Comparison of ENCODE assay signal across 21 cellular contexts in the genomic region with DNA sequence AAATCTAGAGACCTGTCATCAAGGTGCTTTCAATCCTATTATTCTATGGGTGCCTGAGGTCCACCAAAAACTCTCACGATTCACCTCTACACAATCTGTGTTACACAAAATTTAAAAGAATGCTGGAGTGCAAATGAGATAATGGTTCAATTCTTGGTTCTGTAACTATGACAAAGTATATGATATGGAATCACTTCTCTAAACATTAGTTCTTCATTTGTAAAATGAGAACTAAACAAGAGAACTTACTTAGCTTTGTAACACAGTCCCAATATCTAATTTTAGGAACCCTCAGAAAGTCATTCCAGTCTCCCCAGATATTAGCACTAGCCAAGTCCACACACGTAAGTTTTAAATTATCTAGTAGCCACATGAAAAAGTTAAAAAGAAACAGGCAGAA.
DNase-seq lines count a peak whose midpoint lies in the region; ATAC-seq and TF ChIP-seq lines count a peak whose summit lies in the region.
"Had no signal": no experiment of that assay in that cellular context is flagged by ENCODE, and none has a peak within 500 bp of the region (broad histone marks: within the 10 kb centered on the region; RNA-seq: fewer than 3 reads in every experiment).

No MANE protein-coding gene starts in this region.

- H3K4me2 ChIP-seq in KMS-11 (no peak overlapping the region), SU-DHL-6 (ENCODE audit: low read depth, low read length, poor library complexity, severe bottlenecking) (peak overlapping the region; percentile 46)
- H3K4me2 ChIP-seq: A549 had no signal

- H3K4me3 Mint-ChIP-seq in activated CD4-positive, alpha-beta T cell treated with anti-CD3 and anti-CD28 coated beads for 36 hours, result no peak overlapping the region
- H3K4me3 Mint-ChIP-seq: B cell, H9, HFFc6, T-cell had no signal

- no peaks in the 10 kb centered on the region for H3K9me2 ChIP-seq in SU-DHL-6 (replicated peaks; ENCODE audit: insufficient read depth, low read length)

- H3K9me3 Mint-ChIP-seq in activated CD4-positive, alpha-beta T cell treated with anti-CD3 and anti-CD28 coated beads for 36 hours (ENCODE audit: low read depth), result no peaks in the 10 kb centered on the region
- H3K9me3 Mint-ChIP-seq: H9, HFFc6, T-cell had no signal

- no peak for DNase-seq in activated CD4-positive, alpha-beta T cell treated with anti-CD3 and anti-CD28 coated beads for 36 hours
- no peak for DNase-seq in activated CD4-positive, alpha-beta T cell treated with anti-CD3 and anti-CD28 coated beads for 48 hours
- no peak for DNase-seq in upper lobe of right lung
- DNase-seq in left colon, result no peak
- no peak for DNase-seq in SW480 (ENCODE audit: low spot score)
- DNase-seq: CD4-positive, CD25-positive, alpha-beta regulatory T cell; EL; GF-D8; GM23248; H9; HFFc6; Kasumi-1; NCI-H1105; NCI-H446; NCI-H526 treated with DMSO at 0.1 percent for 48 hours; T-cell had no signal

- H3K4me3 ChIP-seq in KMS-11 (IDR thresholded peaks at IDR 0.05; ENCODE audit: insufficient read depth, low read depth, low read length), result no peak overlapping the region
- H3K4me3 ChIP-seq in SU-DHL-6 (ENCODE audit: insufficient read depth, low read length, poor library complexity, severe bottlenecking), result no peak overlapping the region
- H3K4me3 ChIP-seq in upper lobe of right lung, result no peak overlapping the region
- H3K4me3 ChIP-seq: A549, GM23248 had no signal

- H3K36me3 ChIP-seq in KMS-11 (ENCODE audit: insufficient read depth) (no peaks in the 10 kb centered on the region), SU-DHL-6 (ENCODE audit: low read length) (peaks cover 17% of the 10 kb centered on the region), upper lobe of right lung (no peaks in the 10 kb centered on the region)

- H3K79me2 ChIP-seq in KMS-11 (ENCODE audit: insufficient read depth, low read depth), result peaks cover 97% of the 10 kb centered on the region
- H3K79me2 ChIP-seq in SU-DHL-6 (ENCODE audit: insufficient read depth, low read length), result peaks cover 100% of the 10 kb centered on the region

- H3K27me3 ChIP-seq in KMS-11 (ENCODE audit: insufficient read depth, low read depth) (no peaks in the 10 kb centered on the region), SU-DHL-6 (ENCODE audit: low read length) (no peaks in the 10 kb centered on the region), upper lobe of right lung (no peaks in the 10 kb centered on the region)

- TF ChIP-seq CTCF in KMS-11 (conservative IDR thresholded peaks at IDR 0.05; ENCODE audit: low read depth, low read length) (no peak), SU-DHL-6 (IDR thresholded peaks at IDR 0.05; ENCODE audit: insufficient read depth, low read length, poor library complexity, severe bottlenecking) (no peak), upper lobe of right lung (IDR thresholded peaks at IDR 0.05) (no peak)

- H3K9ac ChIP-seq in KMS-11 (no peak overlapping the region), SU-DHL-6 (ENCODE audit: low read length) (no peak overlapping the region)
- H3K9ac ChIP-seq: GM23248 had no signal

- CTCF ChIA-PET in activated CD4-positive, alpha-beta T cell treated with anti-CD3 and anti-CD28 coated beads for 36 hours (lab: Charles Lee), result interaction anchor here (0.9 kb wide), 1 partner anchor 46 kb away, joined by 3 read pairs; no protein-coding TSS in a partner anchor

- ATAC-seq in activated CD4-positive, alpha-beta T cell treated with anti-CD3 and anti-CD28 coated beads for 36 hours, result no peak
- ATAC-seq in upper lobe of right lung (peak; percentile 29), left colon (no peak)
- ATAC-seq: A549, Panc1, T-cell had no signal

- peak overlapping the region; percentile 3 for H3K27ac Mint-ChIP-seq in activated CD4-positive, alpha-beta T cell treated with anti-CD3 and anti-CD28 coated beads for 36 hours
- H3K27ac Mint-ChIP-seq: B cell, HFFc6 had no signal

- intact Hi-C loops in activated CD4-positive, alpha-beta T cell treated with anti-CD3 and anti-CD28 coated beads for 36 hours (cut with DNase I, micrococcal nuclease), result no loop called here
- intact Hi-C loops in upper lobe of right lung (cut with DNase I) (no loop called here), left colon (cut with DNase I, micrococcal nuclease) (no loop called here)

- H3K9me3 ChIP-seq in SU-DHL-6 (ENCODE audit: insufficient read depth, low read length), result no peaks in the 10 kb centered on the region
- no peaks in the 10 kb centered on the region for H3K9me3 ChIP-seq in upper lobe of right lung
- H3K9me3 ChIP-seq: A549 had no signal

- H3K4me1 Mint-ChIP-seq in activated CD4-positive, alpha-beta T cell treated with anti-CD3 and anti-CD28 coated beads for 36 hours, result peaks cover 54% of the 10 kb centered on the region

- POLR2A ChIA-PET in activated CD4-positive, alpha-beta T cell treated with anti-CD3 and anti-CD28 coated beads for 36 hours (lab: Charles Lee), result no interaction called here

- H4K20me1 ChIP-seq in KMS-11 (ENCODE audit: insufficient read depth), result peaks cover 51% of the 10 kb centered on the region
- H4K20me1 ChIP-seq in SU-DHL-6 (ENCODE audit: low read depth, low read length), result peaks cover 28% of the 10 kb centered on the region

- no peaks in the 10 kb centered on the region for H3K27me3 Mint-ChIP-seq in activated CD4-positive, alpha-beta T cell treated with anti-CD3 and anti-CD28 coated beads for 36 hours
- H3K27me3 Mint-ChIP-seq: B cell; CD4-positive, CD25-positive, alpha-beta regulatory T cell; T-cell had no signal

- H3K27ac ChIP-seq in KMS-11, result 0 out of 2 replicates have a peak overlapping the region, but pooled peaks have one; percentile 5
- peak overlapping the region; percentile 76; the same call in 1 of the 2 replicates for H3K27ac ChIP-seq in SU-DHL-6 (ENCODE audit: low read depth, low read length)
- no peak overlapping the region for H3K27ac ChIP-seq in upper lobe of right lung
- H3K27ac ChIP-seq: A549, GM23248 had no signal

- H3K4me1 ChIP-seq in KMS-11 (ENCODE audit: low read depth, poor library complexity, severe bottlenecking) (peaks cover 47% of the 10 kb centered on the region), upper lobe of right lung (peaks cover 13% of the 10 kb centered on the region)

- H2AFZ ChIP-seq in KMS-11 (ENCODE audit: low read depth), result no peak overlapping the region
- no peak overlapping the region for H2AFZ ChIP-seq in SU-DHL-6 (ENCODE audit: low read depth, low read length, severe bottlenecking)
- H2AFZ ChIP-seq: GM23248 had no signal

- peaks cover 71% of the 10 kb centered on the region for H3F3A ChIP-seq in SU-DHL-6 (ENCODE audit: insufficient read depth)

- H3K36me3 Mint-ChIP-seq in activated CD4-positive, alpha-beta T cell treated with anti-CD3 and anti-CD28 coated beads for 36 hours (ENCODE audit: low read depth), result peaks cover 24% of the 10 kb centered on the region
